In the genomic region with DNA sequence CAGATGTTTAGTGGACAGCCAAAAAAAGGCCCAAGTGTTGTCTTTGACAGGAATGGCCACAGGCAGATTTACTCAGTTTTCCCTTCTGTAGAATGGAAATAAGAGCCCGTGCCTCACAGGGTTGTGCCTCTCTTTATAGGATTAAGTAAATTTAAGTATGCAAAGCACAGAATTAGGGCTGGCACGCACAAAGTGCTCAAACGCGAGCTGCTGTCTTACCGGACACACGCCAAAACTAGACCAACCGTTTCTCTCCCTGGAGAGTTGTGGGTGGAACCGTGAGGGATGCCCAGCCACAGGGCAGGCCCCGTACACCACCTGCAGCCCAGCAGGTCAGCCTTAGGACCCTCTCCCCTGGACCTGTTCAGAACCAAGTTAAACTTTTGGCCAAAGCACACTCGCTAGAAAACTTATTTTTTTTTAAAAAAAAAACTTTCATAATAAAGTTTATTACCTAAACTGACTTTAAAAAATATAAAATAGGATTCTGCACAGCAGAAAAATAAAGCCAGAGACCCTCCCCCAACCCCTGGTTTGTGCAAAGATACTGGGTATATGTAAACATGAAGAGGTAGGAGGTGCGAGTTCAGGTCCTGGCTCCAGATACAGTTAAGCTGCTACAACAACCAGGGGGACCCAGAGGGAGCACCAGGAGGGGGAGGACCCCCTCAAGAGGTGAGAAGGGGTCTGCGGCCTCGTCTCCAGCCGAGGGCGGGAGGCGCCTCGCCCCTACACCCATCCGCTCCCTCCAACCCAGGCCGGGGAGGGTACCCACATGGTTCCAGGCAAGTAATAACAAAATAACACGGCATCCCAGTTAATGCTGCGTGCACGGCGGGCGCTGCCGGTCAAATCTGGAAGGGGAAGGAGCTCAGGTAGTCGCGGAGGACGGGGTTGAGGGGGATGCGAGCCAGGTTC, we compare ENCODE assay signal across 8 cellular contexts. TPM values are rescaled to one million over a fixed set of nuclear protein-coding genes. Genes with fewer than 3 reads are reported as not detected.
DNase-seq lines count a peak whose midpoint lies in the region; ATAC-seq and TF ChIP-seq lines count a peak whose summit lies in the region.

No MANE protein-coding gene starts in this region.

- H3K9me3 Mint-ChIP-seq in activated CD4-positive, alpha-beta memory T cell treated with anti-CD3 and anti-CD28 coated beads for 36 hours, result no peaks in the 10 kb centered on the region

- H3K9me3 ChIP-seq in gastroesophageal sphincter (no peaks in the 10 kb centered on the region), skeletal muscle satellite cell (replicated peaks; ENCODE audit: low read length) (no peaks in the 10 kb centered on the region)

- H3K4me1 Mint-ChIP-seq in activated CD4-positive, alpha-beta memory T cell treated with anti-CD3 and anti-CD28 coated beads for 36 hours (ENCODE audit: low read depth), result peaks cover 53% of the 10 kb centered on the region

- H3K27me3 ChIP-seq in gastroesophageal sphincter (no peaks in the 10 kb centered on the region), skeletal muscle satellite cell (ENCODE audit: control insufficient read depth, insufficient read depth, low read length) (no peaks in the 10 kb centered on the region)

- intact Hi-C loops in activated CD4-positive, alpha-beta memory T cell treated with anti-CD3 and anti-CD28 coated beads for 36 hours (cut with micrococcal nuclease), result loop anchor here (1.0 to 5.0 kb wide), 2 partner anchors 77 to 266 kb away; no protein-coding TSS in a partner anchor

- peak overlapping the region; percentile 96 for H3K4me2 ChIP-seq in skeletal muscle satellite cell (ENCODE audit: low read length)

- H3K27me3 Mint-ChIP-seq in activated CD4-positive, alpha-beta memory T cell treated with anti-CD3 and anti-CD28 coated beads for 36 hours, result peaks cover 6% of the 10 kb centered on the region

- ATAC-seq in gastroesophageal sphincter (no peak), GM21528 (IDR thresholded peaks at IDR 0.05; ENCODE audit: low FRiP score, unreplicated experiment) (no peak), omental fat pad (ENCODE audit: low FRiP score) (no peak), HG02852 (IDR thresholded peaks at IDR 0.05; ENCODE audit: unreplicated experiment) (no peak), HG03025 (IDR thresholded peaks at IDR 0.05; ENCODE audit: low FRiP score, unreplicated experiment) (no peak)

- WGBS in gastroesophageal sphincter (ENCODE audit: low coverage in 1 of 2), 2 donors, result 32 to 76% methylated on average over 4 to 11 of the region's 29 CpGs

- H3K27ac ChIP-seq in gastroesophageal sphincter, result peak overlapping the region in 3 of 4 donors; percentile 87 to 97 (median 95)

- H3K27ac Mint-ChIP-seq in activated CD4-positive, alpha-beta memory T cell treated with anti-CD3 and anti-CD28 coated beads for 36 hours, result peak overlapping the region; percentile 97

- peak overlapping the region; percentile 98 for H3K4me3 Mint-ChIP-seq in activated CD4-positive, alpha-beta memory T cell treated with anti-CD3 and anti-CD28 coated beads for 36 hours

- POLR2A ChIA-PET in activated CD4-positive, alpha-beta memory T cell treated with anti-CD3 and anti-CD28 coated beads for 36 hours (lab: Charles Lee), result interaction anchor here (0.6 to 7.4 kb wide), 31 partner anchors 8 to 332 kb away, joined by 3 to 129 read pairs (median 10); partner anchors contain the start of gene LITAF

- H3K36me3 ChIP-seq in gastroesophageal sphincter (no peaks in the 10 kb centered on the region), skeletal muscle satellite cell (ENCODE audit: insufficient read depth, low read length) (no peaks in the 10 kb centered on the region)

- CTCF ChIA-PET in activated CD4-positive, alpha-beta memory T cell treated with anti-CD3 and anti-CD28 coated beads for 36 hours (lab: Charles Lee), result interaction anchor here (0.6 to 6.8 kb wide), 18 partner anchors 8 to 288 kb away, joined by 3 to 118 read pairs (median 5); no protein-coding TSS in a partner anchor

- peak overlapping the region; percentile 90 for H3K9ac ChIP-seq in skeletal muscle satellite cell (ENCODE audit: low read depth, low read length)

- TF ChIP-seq CTCF in GM20000 (IDR thresholded peaks at IDR 0.05; ENCODE audit: extremely low read depth, missing control alignments) (no peak), gastroesophageal sphincter (IDR thresholded peaks at IDR 0.05) (no peak), omental fat pad (IDR thresholded peaks at IDR 0.05) (peak in 1 of 3 donors; percentile 14)

- peak overlapping the region; percentile 69 to 80 for H3K4me3 ChIP-seq in gastroesophageal sphincter
- H3K4me3 ChIP-seq in skeletal muscle satellite cell (ENCODE audit: low read length), result peak overlapping the region; percentile 92

- peaks cover 61% of the 10 kb centered on the region for H3K36me3 Mint-ChIP-seq in activated CD4-positive, alpha-beta memory T cell treated with anti-CD3 and anti-CD28 coated beads for 36 hours

- TF ChIP-seq POLR2A in gastroesophageal sphincter (IDR thresholded peaks at IDR 0.05), result no peak

- TF ChIP-seq EP300 in gastroesophageal sphincter (IDR thresholded peaks at IDR 0.05), result no peak

- DNase-seq in GM20000 (ENCODE audit: low spot score), result peak; percentile 55
- peak; percentile 27 for DNase-seq in activated CD4-positive, alpha-beta memory T cell treated with anti-CD3 and anti-CD28 coated beads for 36 hours
- no peak for DNase-seq in omental fat pad (ENCODE audit: low spot score)

- H3K4me1 ChIP-seq in gastroesophageal sphincter (peaks cover 0 to 61% (median 4%) of the 10 kb centered on the region in 3 donors), skeletal muscle satellite cell (ENCODE audit: control insufficient read depth, insufficient read depth, low read length) (peaks cover 24% of the 10 kb centered on the region)

RNA-seq across cellular contexts. Expression of gene SOCS1, which starts 1.8 kb away (rescaled TPM):
- total RNA-seq in activated CD4-positive, alpha-beta memory T cell treated with anti-CD3 and anti-CD28 coated beads for 36 hours, result 100 to 1,000 TPM; 146 to 152 TPM
- total RNA-seq in gastroesophageal sphincter (10 to 100 TPM in 1 of 4 donors, 1 to 10 TPM in 3; 5.3 to 10.5 (median 6.9) TPM), omental fat pad (10 to 100 TPM in 2 of 4 donors, 1 to 10 TPM in 2; 6.5 to 26.8 (median 18.0) TPM)
- total RNA-seq in skeletal muscle satellite cell (2012; rRNA removed), result 0.25 and 1.1 TPM in 2 replicates

RNA-seq across cellular contexts. Expression of gene TNP2, which starts 14.9 kb away (rescaled TPM):
- not detected for total RNA-seq in activated CD4-positive, alpha-beta memory T cell treated with anti-CD3 and anti-CD28 coated beads for 36 hours
- not detected for total RNA-seq in gastroesophageal sphincter
- not detected in 2 replicates for total RNA-seq in skeletal muscle satellite cell (2012; rRNA removed)
- total RNA-seq in omental fat pad, result not detected

RNA-seq across cellular contexts. Expression of gene PRM3, which starts 19.2 kb away (rescaled TPM):
- total RNA-seq in activated CD4-positive, alpha-beta memory T cell treated with anti-CD3 and anti-CD28 coated beads for 36 hours, result not detected
- total RNA-seq in gastroesophageal sphincter, result not detected
- total RNA-seq in skeletal muscle satellite cell (2012; rRNA removed), result not detected in 2 replicates
- not detected for total RNA-seq in omental fat pad

RNA-seq across cellular contexts. Expression of gene PRM2, which starts 22.0 kb away (rescaled TPM):
- total RNA-seq in activated CD4-positive, alpha-beta memory T cell treated with anti-CD3 and anti-CD28 coated beads for 36 hours, result not detected
- total RNA-seq in gastroesophageal sphincter (not detected), omental fat pad (not detected)
- not detected in 2 replicates for total RNA-seq in skeletal muscle satellite cell (2012; rRNA removed)

RNA-seq across cellular contexts. Expression of gene PRM1, which starts 26.9 kb away (rescaled TPM):
- total RNA-seq in activated CD4-positive, alpha-beta memory T cell treated with anti-CD3 and anti-CD28 coated beads for 36 hours, result not detected
- total RNA-seq in gastroesophageal sphincter (not detected), omental fat pad (not detected)
- total RNA-seq in skeletal muscle satellite cell (2012; rRNA removed), result not detected in 2 replicates

Comparison
In these comparisons a context has a peak if more than half of its experiments do, and no peak if none do; other contexts are left out.
1. RNA of gene SOCS1, which starts 1.8 kb away (total RNA-seq): 146 to 152 TPM in activated CD4-positive, alpha-beta memory T cell treated with anti-CD3 and anti-CD28 coated beads for 36 hours; 6.5 to 26.8 TPM in omental fat pad and 5.3 to 10.5 TPM in gastroesophageal sphincter; every median in the first group is over 4 times any median in the second.